22 cellular contexts compared by ENCODE assay signal in genomic region chr20:59728722-59729430, GRCh38.
"Had no signal": no experiment of that assay in that cellular context is flagged by ENCODE, and none has a peak within 500 bp of the region (broad histone marks: within the 10 kb centered on the region; RNA-seq: fewer than 3 reads in every experiment).

No MANE protein-coding gene starts in this region.

- H3K4me1 Mint-ChIP-seq: activated naive CD4-positive, alpha-beta T cell treated with anti-CD3 and anti-CD28 coated beads, Interleukin-2, amount 50 U/mL, for 24 hours; central memory CD8-positive, alpha-beta T cell; WTC11 had no signal

- H3K27ac Mint-ChIP-seq: activated CD8-positive, alpha-beta T cell treated with anti-CD3 and anti-CD28 coated beads, Interleukin-2, amount 10 ng/mL, durations not matched to agents 7 days and 5 days; activated naive CD4-positive, alpha-beta T cell treated with anti-CD3 and anti-CD28 coated beads, Interleukin-2, amount 50 U/mL, for 24 hours; activated T-cell treated with anti-CD3 and anti-CD28 coated beads, Interleukin-2, amount 50 U/mL, for 72 hours; activated T-helper 2 cell treated with anti-CD3 and anti-CD28 coated beads, Interferon-gamma antibody, Interleukin-2, Interleukin-4, amounts not matched to agents 10 μg/mL and 5 μg/mL and 100 μg/mL, durations not matched to agents 14 hours and 24 hours and 36 hours; T-helper 1 cell treated with Interleukin-12 subunit alpha and Interleukin-12 subunit beta and Interleukin-4 antibody, amounts not matched to agents 30 μg/mL and 1 μg/mL, for 36 hours; WTC11 had no signal

- H3K27me3 Mint-ChIP-seq: activated naive CD4-positive, alpha-beta T cell treated with anti-CD3 and anti-CD28 coated beads, Interleukin-2, amount 50 U/mL, for 24 hours had no signal

- H3K36me3 Mint-ChIP-seq: activated naive CD4-positive, alpha-beta T cell treated with anti-CD3 and anti-CD28 coated beads, Interleukin-2, amount 50 U/mL, for 24 hours; WTC11 had no signal

- H3K9me3 Mint-ChIP-seq: activated naive CD4-positive, alpha-beta T cell treated with anti-CD3 and anti-CD28 coated beads, Interleukin-2, amount 50 U/mL, for 24 hours; activated T-cell treated with anti-CD3 and anti-CD28 coated beads, Interleukin-2, amount 50 U/mL, for 72 hours; activated T-helper 2 cell treated with anti-CD3 and anti-CD28 coated beads, Interferon-gamma antibody, Interleukin-2, Interleukin-4, amounts not matched to agents 10 μg/mL and 5 μg/mL and 100 μg/mL, durations not matched to agents 14 hours and 24 hours and 36 hours; central memory CD8-positive, alpha-beta T cell; T-helper 1 cell treated with Interleukin-12 subunit alpha and Interleukin-12 subunit beta and Interleukin-4 antibody, amounts not matched to agents 30 μg/mL and 1 μg/mL, for 36 hours had no signal

- ATAC-seq: activated CD8-positive, alpha-beta T cell treated with anti-CD3 and anti-CD28 coated beads, Interleukin-2, amount 10 ng/mL, durations not matched to agents 7 days and 5 days; activated T-cell treated with anti-CD3 and anti-CD28 coated beads, Interleukin-2, amount 50 U/mL, for 72 hours; PC-3; WTC11 had no signal

- DNase-seq: activated CD4-positive, alpha-beta T cell treated with anti-CD3 and anti-CD28 coated beads for 48 hours; activated CD4-positive, alpha-beta T cell treated with anti-CD3 and anti-CD28 coated beads, Interleukin-2, amount 50 U/mL, for 4 hours; activated CD4-positive, CD25-positive, alpha-beta regulatory T cell treated with anti-CD3 and anti-CD28 coated beads, Interleukin-2, amount 50 U/mL, for 72 hours; activated CD8-positive, alpha-beta T cell treated with anti-CD3 and anti-CD28 coated beads, Interleukin-2, amount 10 ng/mL, durations not matched to agents 7 days and 5 days; activated naive CD4-positive, alpha-beta T cell; activated T-cell treated with anti-CD3 and anti-CD28 coated beads, Interleukin-2, amount 50 U/mL, for 72 hours; MM.1S; NCI-H1105; NCI-H1436; NCI-H1694 treated with DMSO at 0.1 percent for 48 hours; NCI-H2029 treated with DMSO at 0.1 percent for 48 hours; NCI-H345; NCI-H510A; NCI-H69; PC-3; SHP77 treated with DMSO at 0.1 percent for 48 hours; T-helper 9 cell had no signal

- H3K4me3 Mint-ChIP-seq: activated CD8-positive, alpha-beta T cell treated with anti-CD3 and anti-CD28 coated beads, Interleukin-2, amount 10 ng/mL, durations not matched to agents 7 days and 5 days; activated naive CD4-positive, alpha-beta T cell treated with anti-CD3 and anti-CD28 coated beads, Interleukin-2, amount 50 U/mL, for 24 hours; activated T-cell treated with anti-CD3 and anti-CD28 coated beads, Interleukin-2, amount 50 U/mL, for 72 hours; central memory CD8-positive, alpha-beta T cell; T-helper 1 cell treated with Interleukin-12 subunit alpha and Interleukin-12 subunit beta and Interleukin-4 antibody, amounts not matched to agents 30 μg/mL and 1 μg/mL, for 36 hours; WTC11 had no signal
